23 cellular contexts compared by ENCODE assay signal in genomic region chr12:30106204-30106603, GRCh38.
"Had no signal": no experiment of that assay in that cellular context is flagged by ENCODE, and none has a peak within 500 bp of the region (broad histone marks: within the 10 kb centered on the region; RNA-seq: fewer than 3 reads in every experiment).

No MANE protein-coding gene starts in this region.

- H3K27me3 ChIP-seq: cardiac muscle cell, hepatocyte, left lung, spleen, vagina had no signal

- H3K4me3 Mint-ChIP-seq: activated CD4-positive, alpha-beta memory T cell treated with anti-CD3 and anti-CD28 coated beads, Interleukin-2, amount 10 ng/mL, durations not matched to agents 7 days and 5 days; activated naive CD4-positive, alpha-beta T cell treated with anti-CD3 and anti-CD28 coated beads for 36 hours; activated T-cell treated with anti-CD3 and anti-CD28 coated beads, Interleukin-2, amount 50 U/mL, for 72 hours; immature natural killer cell; neural crest cell; type B pancreatic cell had no signal

- H3K27ac ChIP-seq: cardiac muscle cell, hepatocyte, left lung, spleen, thoracic aorta, vagina had no signal

- H3K27me3 Mint-ChIP-seq: activated CD4-positive, alpha-beta memory T cell treated with anti-CD3 and anti-CD28 coated beads, Interleukin-2, amount 10 ng/mL, durations not matched to agents 7 days and 5 days; type B pancreatic cell had no signal

- H3K36me3 ChIP-seq: cardiac muscle cell, left lung, spleen, thoracic aorta, vagina had no signal

- H3K4me3 ChIP-seq: cardiac muscle cell, hepatocyte, left lung, spleen, thoracic aorta, vagina had no signal

- H3K27ac Mint-ChIP-seq: activated CD4-positive, alpha-beta memory T cell treated with anti-CD3 and anti-CD28 coated beads, Interleukin-2, amount 10 ng/mL, durations not matched to agents 7 days and 5 days; activated naive CD4-positive, alpha-beta T cell treated with anti-CD3 and anti-CD28 coated beads for 36 hours; activated T-cell treated with anti-CD3 and anti-CD28 coated beads, Interleukin-2, amount 50 U/mL, for 72 hours; immature natural killer cell; type B pancreatic cell had no signal

- H3K9me3 ChIP-seq: thoracic aorta, vagina had no signal

- H3K4me1 ChIP-seq: left lung, spleen, vagina had no signal

- DNase-seq: activated CD4-positive, alpha-beta memory T cell treated with anti-CD3 and anti-CD28 coated beads, Interleukin-2, amount 10 ng/mL, durations not matched to agents 7 days and 5 days; activated CD4-positive, alpha-beta T cell treated with anti-CD3 and anti-CD28 coated beads for 4 hours; activated CD4-positive, CD25-positive, alpha-beta regulatory T cell; activated effector memory CD4-positive, alpha-beta T cell treated with Interleukin-2 at 50 U/mL for 16 hours; activated naive CD4-positive, alpha-beta T cell treated with anti-CD3 and anti-CD28 coated beads for 36 hours; activated T-cell treated with anti-CD3 and anti-CD28 coated beads, Interleukin-2, amount 50 U/mL, for 72 hours; amygdala; cortex of kidney; foreskin melanocyte; immature natural killer cell; left lung; mammary epithelial cell; midbrain; spleen; stimulated activated CD4-positive, alpha-beta T cell treated with anti-CD3 and anti-CD28 coated beads, Interleukin-4, amount 100 ng/mL, for 1 hour; stimulated activated naive CD4-positive, alpha-beta T cell treated with Interleukin-2 at 50 U/mL for 16 hours; T-helper 1 cell had no signal

- H3K36me3 Mint-ChIP-seq: immature natural killer cell, type B pancreatic cell had no signal

- H3K4me1 Mint-ChIP-seq: activated CD4-positive, alpha-beta memory T cell treated with anti-CD3 and anti-CD28 coated beads, Interleukin-2, amount 10 ng/mL, durations not matched to agents 7 days and 5 days; immature natural killer cell had no signal

- ATAC-seq: activated T-cell treated with anti-CD3 and anti-CD28 coated beads, Interleukin-2, amount 50 U/mL, for 72 hours; left lung had no signal
